ENCODE assay signal across 5 cellular contexts in the genomic region with DNA sequence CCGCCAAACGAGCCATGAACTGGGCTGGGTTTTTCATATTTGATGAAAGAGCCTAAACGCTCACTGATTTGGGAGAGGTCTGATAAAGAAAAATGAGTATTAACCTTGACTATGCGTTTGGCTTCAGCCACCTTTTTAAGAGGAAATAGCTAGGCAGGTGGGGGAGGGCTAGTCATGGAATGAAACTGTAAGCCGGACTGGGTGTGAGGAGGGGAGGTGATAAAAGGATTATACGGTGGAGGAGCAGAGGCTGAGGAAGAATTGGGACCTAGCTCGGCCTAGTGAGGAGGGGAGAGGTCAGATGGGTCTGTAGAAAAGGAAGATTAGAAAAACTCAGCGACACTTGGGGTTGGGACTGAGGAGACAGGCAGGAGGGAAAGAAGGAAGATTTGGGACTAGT. TPM values are rescaled to one million over a fixed set of nuclear protein-coding genes. Genes with fewer than 3 reads are reported as not detected.
DNase-seq lines count a peak whose midpoint lies in the region; TF ChIP-seq lines count a peak whose summit lies in the region.
"Not testable (repeated sequence)": the region's sequence is repeated elsewhere in the genome, so short reads cannot be mapped to it uniquely, and the experiment has no call there.

No MANE protein-coding gene starts in this region.

- H3K4me3 ChIP-seq in WERI-Rb-1 (ENCODE audit: low read depth, low read length); neural progenitor cell: not testable (repeated sequence)

- not testable (repeated sequence) for H3K27ac ChIP-seq in WERI-Rb-1, neural progenitor cell

- not testable (repeated sequence) for H3K9ac ChIP-seq in neural progenitor cell

- not testable (repeated sequence) for TF ChIP-seq CTCF in HFFc6 (IDR thresholded peaks at IDR 0.05); WERI-Rb-1 (IDR thresholded peaks at IDR 0.05; ENCODE audit: low read depth, low read length); chondrocyte (IDR thresholded peaks at IDR 0.05); neural progenitor cell (IDR thresholded peaks at IDR 0.05)

- H3K36me3 ChIP-seq in WERI-Rb-1, neural progenitor cell: not testable (repeated sequence)

- H2AFZ ChIP-seq in neural progenitor cell (replicated peaks) = not testable (repeated sequence)

- H3K4me1 Mint-ChIP-seq in HFFc6 (ENCODE audit: low read depth); chondrocyte (ENCODE audit: low read depth): not testable (repeated sequence)
- H3K4me1 Mint-ChIP-seq in neural progenitor cell = peaks cover 17% of the 10 kb centered on the region

- H3K79me2 ChIP-seq in neural progenitor cell (ENCODE audit: low read depth) = not testable (repeated sequence)

- H4K20me1 ChIP-seq in neural progenitor cell (ENCODE audit: low read depth) = not testable (repeated sequence)

- H3K9me3 Mint-ChIP-seq in HFFc6; chondrocyte (ENCODE audit: low read depth); neural progenitor cell: not testable (repeated sequence)

- H3K9me3 ChIP-seq in WERI-Rb-1 (ENCODE audit: severe bottlenecking); neural progenitor cell (ENCODE audit: low read depth): not testable (repeated sequence)

- not testable (repeated sequence) for H3K36me3 Mint-ChIP-seq in HFFc6 (ENCODE audit: low read depth); chondrocyte (ENCODE audit: low read depth); neural progenitor cell

- H3K27ac Mint-ChIP-seq in HFFc6 = not testable (repeated sequence)
- H3K27ac Mint-ChIP-seq in chondrocyte (ENCODE audit: unreplicated experiment) (peak overlapping the region; percentile 11), neural progenitor cell (peak overlapping the region; percentile 8)

- not testable (repeated sequence) for H3K4me2 ChIP-seq in neural progenitor cell

- not testable (repeated sequence) for H3F3A ChIP-seq in neural progenitor cell (ENCODE audit: low read depth)

- peak overlapping the region; percentile 12; the same call in 1 of the 2 replicates for H3K4me3 Mint-ChIP-seq in HFFc6
- not testable (repeated sequence) for H3K4me3 Mint-ChIP-seq in chondrocyte (ENCODE audit: unreplicated experiment); neural progenitor cell

- H3K4me1 ChIP-seq in neural progenitor cell = peaks cover 19% of the 10 kb centered on the region

- H3K27me3 ChIP-seq in WERI-Rb-1 (ENCODE audit: insufficient read depth, low read depth, severe bottlenecking) = peaks cover 14% of the 10 kb centered on the region
- H3K27me3 ChIP-seq in neural progenitor cell = not testable (repeated sequence)

- not testable (repeated sequence) for DNase-seq in HFFc6; chondrocyte (ENCODE audit: low spot score); neural progenitor cell (ENCODE audit: low spot score)
- DNase-seq in NCI-H82 (lab: John Stamatoyannopoulos, UW) = peak; percentile 72
- peak; percentile 40 for DNase-seq in WERI-Rb-1

- peaks cover 28% of the 10 kb centered on the region for H3K27me3 Mint-ChIP-seq in HFFc6 (ENCODE audit: insufficient read depth)
- H3K27me3 Mint-ChIP-seq in chondrocyte (ENCODE audit: low read depth); neural progenitor cell (ENCODE audit: insufficient read depth, low read depth): not testable (repeated sequence)

RNA-seq across cellular contexts. Expression of gene FADD, which starts 15.0 kb away (rescaled TPM):
- 10 to 100 TPM; 25.8 to 32.2 (median 28.1) TPM for total RNA-seq in HFFc6 (2021; fragmentation: NEBNext Ultra II Directional; extraction: Animal tissue kit (Norgen Biotek cat#: 25700))
- total RNA-seq in chondrocyte = 23.2 to 26.8 TPM (median 26.2 TPM) in 3 replicates
- total RNA-seq in neural progenitor cell (ENCODE audit: low replicate concordance) = 18.9 and 33.6 TPM in 2 replicates

RNA-seq across cellular contexts. Expression of gene PPFIA1, which starts 52.4 kb away (rescaled TPM):
- total RNA-seq in HFFc6 (2021; fragmentation: NEBNext Ultra II Directional; extraction: Animal tissue kit (Norgen Biotek cat#: 25700)) = 10 to 100 TPM; 29.4 to 40.0 (median 32.7) TPM
- total RNA-seq in chondrocyte (60.2 to 63.5 TPM (median 62.6 TPM) in 3 replicates), neural progenitor cell (ENCODE audit: low replicate concordance) (42.6 and 44.5 TPM in 2 replicates)
